35 cellular contexts compared by ENCODE assay signal in the genomic region with DNA sequence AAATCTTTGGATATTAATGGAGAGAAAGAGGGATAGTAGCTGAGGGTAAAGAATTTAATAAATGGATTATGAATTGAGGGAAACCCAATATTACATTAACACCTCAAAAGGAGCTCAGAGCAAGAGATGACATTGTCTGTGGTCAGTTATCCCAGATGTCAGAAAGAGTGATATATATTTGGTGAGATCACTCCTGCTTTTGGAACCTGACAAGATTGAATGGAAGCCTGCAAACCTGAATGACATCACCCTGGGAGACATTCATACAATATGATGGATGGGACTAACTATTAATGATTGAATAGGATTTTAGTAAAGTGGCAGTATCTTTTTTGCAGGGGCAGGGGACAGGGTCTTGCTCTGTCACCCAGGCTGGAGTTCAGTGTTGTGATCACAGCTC. TPM values are rescaled to one million over a fixed set of nuclear protein-coding genes. Genes with fewer than 3 reads are reported as not detected.
"Had no signal": no experiment of that assay in that cellular context is flagged by ENCODE, and none has a peak within 500 bp of the region (broad histone marks: within the 10 kb centered on the region; RNA-seq: fewer than 3 reads in every experiment).

No MANE protein-coding gene starts in this region.

- H3K27me3 ChIP-seq: adrenal gland, ascending aorta, body of pancreas, brain microvascular endothelial cell, breast epithelium, cardiac muscle cell had no signal

- H3K36me3 ChIP-seq: adrenal gland, ascending aorta, brain microvascular endothelial cell, breast epithelium, cardiac muscle cell had no signal

- H3K9me3 ChIP-seq: adrenal gland had no signal

- DNase-seq: activated effector memory CD4-positive, alpha-beta T cell treated with anti-CD3 and anti-CD28 coated beads, Interleukin-2, amount 50 U/mL, for 16 hours; activated effector memory CD4-positive, alpha-beta T cell treated with Interleukin-2 at 50 U/mL for 16 hours; activated gamma-delta T cell; activated gamma-delta T cell treated with Interleukin-2 at 50 U/mL for 16 hours; activated naive CD4-positive, alpha-beta T cell; activated naive CD4-positive, alpha-beta T cell treated with anti-CD3 and anti-CD28 coated beads for 36 hours; activated naive CD4-positive, alpha-beta T cell treated with anti-CD3 and anti-CD28 coated beads, Interleukin-2, amount 10 ng/mL, durations not matched to agents 7 days and 5 days; activated naive CD4-positive, alpha-beta T cell treated with anti-CD3 and anti-CD28 coated beads, Interleukin-2, amount 50 U/mL, for 16 hours; activated naive CD4-positive, alpha-beta T cell treated with Interleukin-2 at 50 U/mL for 16 hours; activated naive CD8-positive, alpha-beta T cell treated with anti-CD3 and anti-CD28 coated beads for 36 hours; activated naive CD8-positive, alpha-beta T cell treated with anti-CD3 and anti-CD28 coated beads, Interleukin-2, amount 10 ng/mL, durations not matched to agents 7 days and 5 days; activated naive CD8-positive, alpha-beta T cell treated with anti-CD3 and anti-CD28 coated beads, Interleukin-2, amount 50 U/mL, for 24 hours; activated T-cell treated with anti-CD3 and anti-CD28 coated beads, Interleukin-2, amount 50 U/mL, for 1 hour; activated T-cell treated with anti-CD3 and anti-CD28 coated beads, Interleukin-2, amount 50 U/mL, for 24 hours; activated T-cell treated with anti-CD3 and anti-CD28 coated beads, Interleukin-2, amount 50 U/mL, for 4 hours; activated T-cell treated with anti-CD3 and anti-CD28 coated beads, Interleukin-2, amount 50 U/mL, for 48 hours; activated T-cell treated with anti-CD3 and anti-CD28 coated beads, Interleukin-2, amount 50 U/mL, for 72 hours; adrenal gland; amniotic stem cell; amygdala; anterior cingulate cortex; aorta; body of pancreas; brain microvascular endothelial cell; caudate nucleus; central memory CD4-positive, alpha-beta T cell; cerebellar nuclear complex had no signal

- H3K27ac ChIP-seq: adrenal gland, ascending aorta, body of pancreas, brain microvascular endothelial cell, breast epithelium, cardiac muscle cell had no signal

- H3K4me3 ChIP-seq: adrenal gland, ascending aorta, body of pancreas, breast epithelium, cardiac muscle cell had no signal

- H3K4me1 ChIP-seq: adrenal gland, ascending aorta, body of pancreas, breast epithelium had no signal

- ATAC-seq: activated naive CD4-positive, alpha-beta T cell treated with anti-CD3 and anti-CD28 coated beads, Interleukin-2, amount 50 U/mL, for 72 hours; activated naive CD8-positive, alpha-beta T cell treated with anti-CD3 and anti-CD28 coated beads, Interleukin-2, amount 50 U/mL, for 24 hours; activated T-cell treated with anti-CD3 and anti-CD28 coated beads, Interleukin-2, amount 50 U/mL, for 4 hours; activated T-cell treated with anti-CD3 and anti-CD28 coated beads, Interleukin-2, amount 50 U/mL, for 72 hours; activated T-helper 17 cell treated with anti-CD3 and anti-CD28 coated beads, Interleukin-2, amount 50 U/mL, for 72 hours; body of pancreas had no signal

- FAIRE-seq: astrocyte, bronchial epithelial cell had no signal

RNA-seq across cellular contexts. Expression of gene FGR, which starts 43.8 kb away (rescaled TPM):
- total RNA-seq: astrocyte, cardiac muscle cell, chondrocyte had no signal
